1 cellular context compared by ENCODE assay signal in the genomic region with DNA sequence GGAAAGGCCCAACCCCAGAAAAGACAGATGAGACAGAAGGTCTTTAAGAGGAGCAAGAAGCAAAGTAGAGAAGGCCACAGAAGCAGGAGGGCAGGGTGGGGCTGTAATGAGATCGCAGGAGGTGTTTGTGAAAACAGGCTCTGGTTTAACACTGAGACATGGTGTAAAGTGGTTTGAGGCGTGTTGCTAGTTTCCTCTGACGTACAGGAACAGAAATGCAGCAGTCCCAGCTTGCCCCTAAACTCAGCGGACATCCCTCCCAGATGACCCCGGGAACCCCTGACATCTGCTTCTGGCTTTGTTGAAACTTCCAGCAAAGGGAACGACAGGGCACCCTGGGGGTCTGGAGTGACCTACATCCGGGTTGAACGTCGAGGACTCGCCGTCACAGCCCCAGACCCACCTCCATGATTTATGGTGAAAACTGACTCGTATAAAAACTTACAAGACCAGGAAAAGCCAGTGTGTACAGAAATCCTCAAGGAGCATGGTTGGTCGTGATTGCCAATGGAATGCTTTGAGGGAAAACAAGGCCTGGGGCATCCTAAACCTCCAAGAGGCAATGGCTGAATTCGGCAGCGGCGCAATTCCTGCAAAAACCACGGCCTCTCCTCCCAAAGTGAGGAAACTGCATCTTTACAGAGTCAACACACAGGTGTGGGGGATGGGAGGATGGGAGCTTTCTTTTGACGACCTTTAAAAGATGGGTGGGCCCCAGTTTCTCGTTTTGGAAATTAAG.
TF ChIP-seq lines count a peak whose summit lies in the region.

No MANE protein-coding gene starts in this region.

TF ChIP-seq in GM12878, 131 proteins besides CTCF, POLR2A, EP300 and RAD21:
- no peak for TF ChIP-seq TCF3 (IDR thresholded peaks at IDR 0.05; ENCODE audit: borderline replicate concordance, insufficient read depth, low read depth, low read length)
- TF ChIP-seq, protein P1, sequence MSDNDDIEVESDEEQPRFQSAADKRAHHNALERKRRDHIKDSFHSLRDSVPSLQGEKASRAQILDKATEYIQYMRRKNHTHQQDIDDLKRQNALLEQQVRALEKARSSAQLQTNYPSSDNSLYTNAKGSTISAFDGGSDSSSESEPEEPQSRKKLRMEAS (IDR thresholded peaks at IDR 0.05; ENCODE audit: low read depth, low read length): no peak
- TF ChIP-seq SUPT20H (IDR thresholded peaks at IDR 0.05; ENCODE audit: borderline replicate concordance, control insufficient read depth, low read depth, low read length): no peak
